9 cellular contexts compared by ENCODE assay signal in the genomic region with DNA sequence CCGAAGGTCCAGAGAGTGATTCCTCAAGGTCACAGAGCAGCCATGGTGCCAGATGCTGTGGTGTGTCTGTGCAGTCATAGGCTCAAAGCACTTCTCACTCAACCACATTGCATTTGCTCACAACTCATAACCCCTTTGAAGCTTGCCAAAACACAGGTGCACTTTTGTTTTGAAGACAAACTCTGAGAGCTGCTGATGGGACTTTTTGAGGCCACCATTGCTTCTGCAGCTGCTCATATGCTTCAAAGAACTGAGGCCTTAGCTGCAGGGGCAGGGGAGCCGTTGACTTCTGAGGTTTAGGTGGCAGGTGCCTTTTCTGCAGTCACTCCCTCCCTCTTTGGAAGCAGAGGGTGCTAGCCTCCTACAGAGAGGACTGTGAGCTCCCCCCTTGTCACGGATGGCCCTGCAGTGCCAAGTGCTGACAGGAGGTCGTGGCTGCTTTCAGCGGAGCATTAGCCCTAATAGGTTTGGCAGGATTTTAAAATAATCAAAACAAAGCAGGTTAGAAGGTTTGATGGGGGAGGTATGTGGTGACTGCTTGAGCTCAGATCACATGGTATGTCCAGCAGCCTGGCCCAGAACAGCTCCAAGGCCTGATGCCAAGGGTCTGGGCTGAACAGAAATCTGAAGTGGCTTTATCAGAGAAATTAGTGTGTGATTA.
DNase-seq lines count a peak whose midpoint lies in the region; ATAC-seq and TF ChIP-seq lines count a peak whose summit lies in the region.
"Had no signal": no experiment of that assay in that cellular context is flagged by ENCODE, and none has a peak within 500 bp of the region (broad histone marks: within the 10 kb centered on the region; RNA-seq: fewer than 3 reads in every experiment).

No MANE protein-coding gene starts in this region.

- no peaks in the 10 kb centered on the region for H3K27me3 Mint-ChIP-seq in neural progenitor cell (ENCODE audit: insufficient read depth, low read depth)

- peak; percentile 69 for ATAC-seq in GM19025 (IDR thresholded peaks at IDR 0.05; ENCODE audit: low read depth, unreplicated experiment)
- ATAC-seq in GM21447 (IDR thresholded peaks at IDR 0.05; ENCODE audit: unreplicated experiment), result no peak
- no peak for ATAC-seq in GM18907 (IDR thresholded peaks at IDR 0.05; ENCODE audit: unreplicated experiment)

- H3K4me3 Mint-ChIP-seq in neural progenitor cell, result no peak overlapping the region
- H3K4me3 Mint-ChIP-seq: mesothelial cell of epicardium had no signal

- intact Hi-C loops in esophagus muscularis mucosa (cut with DNase I), result no loop called here

- 48% methylated on average over 4 of the region's 5 CpGs for WGBS in esophagus muscularis mucosa

- H2AFZ ChIP-seq in neural progenitor cell (replicated peaks), result peak overlapping the region; percentile 48

- DNase-seq in NCI-H2196 (lab: John Stamatoyannopoulos, UW; ENCODE audit: unreplicated experiment) (peak; percentile 73), activated T-helper 1 cell treated with Interleukin-2 at 50 U/mL for 16 hours (ENCODE audit: low read depth) (peak; percentile 46), neural progenitor cell (ENCODE audit: low spot score) (no peak), NCI-H510A (lab: John Stamatoyannopoulos, UW) (no peak), esophagus muscularis mucosa (ENCODE audit: extremely low spot score) (no peak)

- TF ChIP-seq POLR2A in esophagus muscularis mucosa (IDR thresholded peaks at IDR 0.05; ENCODE audit: low read depth), result no peak

- H3K9ac ChIP-seq in neural progenitor cell, result no peak overlapping the region

- no peaks in the 10 kb centered on the region for H3K79me2 ChIP-seq in neural progenitor cell (ENCODE audit: low read depth)

- H3K36me3 ChIP-seq in neural progenitor cell (no peaks in the 10 kb centered on the region), esophagus muscularis mucosa (no peaks in the 10 kb centered on the region)

- no peak overlapping the region for H3K4me3 ChIP-seq in neural progenitor cell
- no peak overlapping the region for H3K4me3 ChIP-seq in esophagus muscularis mucosa

- H3K4me1 Mint-ChIP-seq in neural progenitor cell, result peaks cover 3% of the 10 kb centered on the region
- H3K4me1 Mint-ChIP-seq: mesothelial cell of epicardium had no signal

- H3K4me2 ChIP-seq in neural progenitor cell, result no peak overlapping the region

- H3K9me3 Mint-ChIP-seq in neural progenitor cell, result no peaks in the 10 kb centered on the region
- H3K9me3 Mint-ChIP-seq: mesothelial cell of epicardium had no signal

- no peaks in the 10 kb centered on the region for H3K9me3 ChIP-seq in neural progenitor cell (ENCODE audit: low read depth)
- no peaks in the 10 kb centered on the region for H3K9me3 ChIP-seq in esophagus muscularis mucosa

- peaks cover 9% of the 10 kb centered on the region for H3K4me1 ChIP-seq in neural progenitor cell
- peaks cover 0 to 16% (median 13%) of the 10 kb centered on the region in 4 donors for H3K4me1 ChIP-seq in esophagus muscularis mucosa

- no peak for TF ChIP-seq CTCF in neural progenitor cell (IDR thresholded peaks at IDR 0.05)
- no peak for TF ChIP-seq CTCF in esophagus muscularis mucosa (IDR thresholded peaks at IDR 0.05)

- peaks cover 9% of the 10 kb centered on the region for H3F3A ChIP-seq in neural progenitor cell (ENCODE audit: low read depth)

- H3K27ac Mint-ChIP-seq in neural progenitor cell, result no peak overlapping the region
- H3K27ac Mint-ChIP-seq: mesothelial cell of epicardium had no signal

- no peak for TF ChIP-seq EP300 in esophagus muscularis mucosa (IDR thresholded peaks at IDR 0.05)

- no peaks in the 10 kb centered on the region for H4K20me1 ChIP-seq in neural progenitor cell (ENCODE audit: low read depth)

- H3K27me3 ChIP-seq in neural progenitor cell (no peaks in the 10 kb centered on the region), esophagus muscularis mucosa (no peaks in the 10 kb centered on the region)

- H3K27ac ChIP-seq in neural progenitor cell, result no peak overlapping the region
- no peak overlapping the region for H3K27ac ChIP-seq in esophagus muscularis mucosa (replicated peaks in 1 of 4)

- no peaks in the 10 kb centered on the region for H3K36me3 Mint-ChIP-seq in neural progenitor cell
- H3K36me3 Mint-ChIP-seq: mesothelial cell of epicardium had no signal

Comparison
In these comparisons a context has a peak if more than half of its experiments do, and no peak if none do; other contexts are left out.
1. DNase-seq: peak in NCI-H2196 (single experiment) and activated T-helper 1 cell treated with Interleukin-2 at 50 U/mL for 16 hours (single experiment); none in neural progenitor cell (single experiment), NCI-H510A (single experiment) and esophagus muscularis mucosa (single experiment).